ENCODE assay signal across 1 cellular context in genomic region chr17:383771-384621, GRCh38.
TF ChIP-seq lines count a peak whose summit lies in the region.

No MANE protein-coding gene starts in this region.

TF ChIP-seq in A549, 52 proteins besides CTCF, POLR2A, EP300 and RAD21 (continued from another document):
- no peak for TF ChIP-seq REST (IDR thresholded peaks at IDR 0.05)
- no peak for TF ChIP-seq RCOR1 (IDR thresholded peaks at IDR 0.05; ENCODE audit: low read depth, low read length)
- TF ChIP-seq FOXS1 (CRISPR knock-in tag; IDR thresholded peaks at IDR 0.05), result no peak
- no peak for TF ChIP-seq CBX8 (IDR thresholded peaks at IDR 0.05)
- no peak for TF ChIP-seq MYC (IDR thresholded peaks at IDR 0.05; ENCODE audit: borderline replicate concordance, low read length)
- no peak for TF ChIP-seq HOXA7 (CRISPR knock-in tag; IDR thresholded peaks at IDR 0.05)
- TF ChIP-seq NPAS2 (CRISPR knock-in tag; IDR thresholded peaks at IDR 0.05; ENCODE audit: borderline replicate concordance), result no peak
- TF ChIP-seq ZC3H11A (IDR thresholded peaks at IDR 0.05), result no peak
- TF ChIP-seq ZNF302 (CRISPR knock-in tag; IDR thresholded peaks at IDR 0.05), result no peak
- TF ChIP-seq SMC3 (IDR thresholded peaks at IDR 0.05), result no peak
- no peak for TF ChIP-seq BHLHE40 (IDR thresholded peaks at IDR 0.05; ENCODE audit: low read depth, low read length)
TF ChIP-seq in A549: peak in this region for 0.
